ENCODE assay signal across 8 cellular contexts in the genomic region with DNA sequence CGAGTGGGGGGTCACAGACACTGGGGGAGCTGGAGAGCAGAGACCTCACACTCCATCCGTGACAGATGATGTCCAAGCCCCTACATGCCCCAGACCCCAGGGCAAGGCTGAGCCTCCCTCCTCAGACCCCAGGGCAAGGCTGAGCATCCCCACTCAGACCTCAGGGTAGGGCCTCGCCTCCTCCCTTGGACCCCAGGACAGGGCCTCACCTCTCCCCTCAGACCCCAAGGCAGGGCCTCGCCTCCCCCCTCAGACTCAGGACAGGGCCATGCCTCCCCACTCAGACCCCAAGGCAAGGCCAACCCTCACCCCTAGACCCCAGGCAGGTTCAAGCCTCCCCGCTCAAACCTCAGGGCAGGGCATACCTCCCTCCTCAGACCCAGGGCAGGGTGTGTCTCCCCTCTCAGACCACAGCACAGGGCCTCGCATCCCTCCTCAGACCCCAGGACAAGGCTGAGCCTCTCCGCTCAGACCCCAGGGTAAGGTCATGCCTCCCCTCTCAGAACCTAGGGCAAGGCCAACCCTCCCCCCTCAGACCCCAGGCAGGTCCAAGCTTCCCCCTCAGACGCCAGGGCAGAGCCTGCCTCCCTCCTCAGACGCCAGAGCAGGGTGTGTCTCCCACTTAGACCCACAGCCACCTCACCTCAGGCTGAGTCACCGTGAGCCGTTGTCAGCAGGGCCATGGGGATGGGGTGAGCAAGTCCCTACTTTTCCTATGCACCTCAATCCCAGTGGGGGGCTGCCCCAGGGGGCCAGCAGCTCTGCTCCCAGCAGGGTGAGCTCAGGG. TPM values are rescaled to one million over a fixed set of nuclear protein-coding genes. Genes with fewer than 3 reads are reported as not detected.
DNase-seq lines count a peak whose midpoint lies in the region; ATAC-seq and TF ChIP-seq lines count a peak whose summit lies in the region.

No MANE protein-coding gene starts in this region.

- CTCF ChIA-PET in mammary epithelial cell (lab: Charles Lee; ENCODE audit: low non-redundant PET), result no interaction called here

- DNase-seq in GM23248, result peak; percentile 91
- DNase-seq in T-helper 9 cell, result peak; percentile 65
- peak; percentile 94 for DNase-seq in mammary epithelial cell
- peak; percentile 71 for DNase-seq in retinal pigment epithelial cell (ENCODE audit: low read depth)
- no peak for DNase-seq in NCI-H82 (lab: John Stamatoyannopoulos, UW)
- DNase-seq in NCI-H187 (lab: John Stamatoyannopoulos, UW), result no peak
- no peak for DNase-seq in NCI-H345 (lab: John Stamatoyannopoulos, UW)

- H3K9me3 ChIP-seq in GM23248 (ENCODE audit: low read depth) (no peaks in the 10 kb centered on the region), mammary epithelial cell (replicated peaks; ENCODE audit: insufficient read depth, low read length) (no peaks in the 10 kb centered on the region)

- H3K9ac ChIP-seq in GM23248 (peak overlapping the region; percentile 64), mammary epithelial cell (ENCODE audit: insufficient read depth, low read length) (peak overlapping the region; percentile 84)

- H3K79me2 ChIP-seq in GM23248 (ENCODE audit: insufficient read depth) (no peaks in the 10 kb centered on the region), mammary epithelial cell (ENCODE audit: insufficient read depth, low read length) (no peaks in the 10 kb centered on the region)

- dilution Hi-C loops in mammary epithelial cell (cut with HindIII; ENCODE audit: low sequenced_read_pairs), result loop anchor here (5.0 to 10.0 kb wide), 6 partner anchors 52 to 482 kb away; a partner anchor contains a TSS

- no peaks in the 10 kb centered on the region for H3F3A ChIP-seq in GM23248 (ENCODE audit: insufficient read depth)

- H4K20me1 ChIP-seq in GM23248 (ENCODE audit: insufficient read depth) (no peaks in the 10 kb centered on the region), mammary epithelial cell (ENCODE audit: insufficient read depth, low read length) (no peaks in the 10 kb centered on the region)

- intact Hi-C loops in mammary epithelial cell (cut with micrococcal nuclease), result loop anchor here (2.0 to 5.0 kb wide), 2 partner anchors 22 to 40 kb away; a partner anchor contains a TSS

- no peak for ATAC-seq in HG03175 (IDR thresholded peaks at IDR 0.05; ENCODE audit: unreplicated experiment)

- BruUV-seq in mammary epithelial cell (replicated peaks; lab: Mats Ljungman, UMichigan), result TSS peak; percentile 26

- WGBS in GM23248 (ENCODE audit: low coverage in 1 of 2, low lambda C conversion rate in 2 of 2, missing lambda C conversion rate in 2 of 2), 2 experiments, result 33 to 60% methylated on average over 6 to 11 of the region's 11 CpGs
- WGBS in mammary epithelial cell (ENCODE audit: low coverage, missing lambda C conversion rate), result 38% methylated on average over 4 of the region's 11 CpGs

- in situ Hi-C loops in GM23248 (cut with MboI) (no loop called here), mammary epithelial cell (cut with MboI; ENCODE audit: low sequenced_read_pairs in 2 of 2) (no loop called here)

- TF ChIP-seq CTCF in mammary epithelial cell (conservative IDR thresholded peaks at IDR 0.05 in 1 of 2, IDR thresholded peaks at IDR 0.05 in 1 of 2; ENCODE audit: extremely low read depth in 1 of 2, insufficient read depth in 1 of 2, low read depth in 1 of 2, low read length in 2 of 2) (no peak), retinal pigment epithelial cell (conservative IDR thresholded peaks at IDR 0.05; ENCODE audit: low read depth, low read length) (no peak)

- no peaks in the 10 kb centered on the region for H3K36me3 ChIP-seq in GM23248 (ENCODE audit: low read depth)
- no peaks in the 10 kb centered on the region for H3K36me3 ChIP-seq in mammary epithelial cell (ENCODE audit: insufficient read depth, low read length)

- no peaks in the 10 kb centered on the region for H3K27me3 ChIP-seq in GM23248 (replicated peaks; ENCODE audit: insufficient read depth)
- no peaks in the 10 kb centered on the region for H3K27me3 ChIP-seq in mammary epithelial cell (ENCODE audit: insufficient read depth, low read length)

- no peak overlapping the region for H2AFZ ChIP-seq in GM23248
- no peak overlapping the region for H2AFZ ChIP-seq in mammary epithelial cell (ENCODE audit: low read depth, low read length)

- H3K4me3 ChIP-seq in GM23248 (no peak overlapping the region), mammary epithelial cell (replicated peaks in 1 of 3; ENCODE audit: insufficient read depth in 1 of 3, low read depth in 2 of 3, low read length in 3 of 3) (no peak overlapping the region), retinal pigment epithelial cell (ENCODE audit: low read length) (no peak overlapping the region)

- peak overlapping the region; percentile 48; the same call in 1 of the 2 replicates for H3K27ac ChIP-seq in GM23248
- peak overlapping the region; percentile 95 for H3K27ac ChIP-seq in mammary epithelial cell (ENCODE audit: insufficient read depth, low read depth, low read length)

- H3K9me2 ChIP-seq in GM23248 (ENCODE audit: insufficient read depth), result no peaks in the 10 kb centered on the region

- peaks cover 14% of the 10 kb centered on the region for H3K4me1 ChIP-seq in GM23248 (ENCODE audit: insufficient read depth)
- peaks cover 35% of the 10 kb centered on the region for H3K4me1 ChIP-seq in mammary epithelial cell (ENCODE audit: insufficient read depth, low read length)

- H3K4me2 ChIP-seq in GM23248 (ENCODE audit: unreplicated experiment) (peak overlapping the region; percentile 40), mammary epithelial cell (ENCODE audit: insufficient read depth, low read depth, low read length) (peak overlapping the region; percentile 66)

RNA-seq across cellular contexts. Expression of a gene that starts 1.7 kb away (rescaled TPM):
- total RNA-seq in GM23248 (2014; rRNA removed; shearing (Covaris generic)), result not detected in 2 replicates
- polyA plus RNA-seq in GM23248 (2016; fragmentation: Nextera tagmentation; extraction: Ambion mirVana) (not detected in 2 replicates), mammary epithelial cell (0.10 TPM)
- under 1 TPM; 0.67 to 0.94 TPM for total RNA-seq in mammary epithelial cell
- polyA minus RNA-seq in mammary epithelial cell, result not detected

RNA-seq across cellular contexts. Expression of a gene that starts 8.8 kb away (rescaled TPM):
- 73.0 and 76.5 TPM in 2 replicates for total RNA-seq in GM23248 (2014; rRNA removed; shearing (Covaris generic))
- polyA plus RNA-seq in GM23248 (2016; fragmentation: Nextera tagmentation; extraction: Ambion mirVana) (84.8 and 91.3 TPM in 2 replicates), mammary epithelial cell (91.0 TPM)
- total RNA-seq in mammary epithelial cell, result 10 to 100 TPM; 55.5 to 95.3 TPM
- polyA minus RNA-seq in mammary epithelial cell, result 106 TPM

RNA-seq across cellular contexts. Expression of a gene that starts 41.1 kb away (rescaled TPM):
- not detected in 2 replicates for total RNA-seq in GM23248 (2014; rRNA removed; shearing (Covaris generic))
- polyA plus RNA-seq in GM23248 (2016; fragmentation: Nextera tagmentation; extraction: Ambion mirVana) (not detected in 2 replicates), mammary epithelial cell (57.1 TPM)
- 100 to 1,000 TPM in 1 of 2 donors, 10 to 100 TPM in 1; 28.7 to 110 TPM for total RNA-seq in mammary epithelial cell
- 43.7 TPM for polyA minus RNA-seq in mammary epithelial cell

RNA-seq across cellular contexts. Expression of a gene that starts 47.6 kb away (rescaled TPM):
- 1.1 TPM in 1 of 2 replicates, not detected in the other for total RNA-seq in GM23248 (2014; rRNA removed; shearing (Covaris generic))
- polyA plus RNA-seq in GM23248 (2016; fragmentation: Nextera tagmentation; extraction: Ambion mirVana), result 0.24 TPM in 1 of 2 replicates, not detected in the other
- under 1 TPM; 0.17 to 0.19 TPM for total RNA-seq in mammary epithelial cell
- polyA plus RNA-seq in mammary epithelial cell, result 0.15 TPM
- not detected for polyA minus RNA-seq in mammary epithelial cell

Comparison
In these comparisons a context has a peak if more than half of its experiments do, and no peak if none do; other contexts are left out.
1. DNase-seq: peak in GM23248 (single experiment), T-helper 9 cell (single experiment), mammary epithelial cell (single experiment) and retinal pigment epithelial cell (single experiment); none in NCI-H82 (single experiment), NCI-H187 (0 of 2) and NCI-H345 (single experiment).
2. RNA of a gene that starts 41.1 kb away (total RNA-seq): 28.7 to 110 TPM in mammary epithelial cell; not detected in GM23248; every median in the first group is over 10 times any median in the second.